In genomic region chr12:106327256-106327852, GRCh38 we compare ENCODE assay signal across 1 cellular context.
TF ChIP-seq lines count a peak whose summit lies in the region.

No MANE protein-coding gene starts in this region.

TF ChIP-seq in K562, 482 proteins besides CTCF, POLR2A, EP300 and RAD21:
- TF ChIP-seq MYNN (IDR thresholded peaks at IDR 0.05): 0 out of 2 replicates have a peak, but pooled peaks have one; percentile 38
- TF ChIP-seq MYNN (CRISPR knock-in tag; IDR thresholded peaks at IDR 0.05): no peak
- no peak for TF ChIP-seq MLLT1 (IDR thresholded peaks at IDR 0.05)
TF ChIP-seq in K562: peak in this region for 1.
